Comparison of ENCODE assay signal across 1 cellular context in the genomic region with DNA sequence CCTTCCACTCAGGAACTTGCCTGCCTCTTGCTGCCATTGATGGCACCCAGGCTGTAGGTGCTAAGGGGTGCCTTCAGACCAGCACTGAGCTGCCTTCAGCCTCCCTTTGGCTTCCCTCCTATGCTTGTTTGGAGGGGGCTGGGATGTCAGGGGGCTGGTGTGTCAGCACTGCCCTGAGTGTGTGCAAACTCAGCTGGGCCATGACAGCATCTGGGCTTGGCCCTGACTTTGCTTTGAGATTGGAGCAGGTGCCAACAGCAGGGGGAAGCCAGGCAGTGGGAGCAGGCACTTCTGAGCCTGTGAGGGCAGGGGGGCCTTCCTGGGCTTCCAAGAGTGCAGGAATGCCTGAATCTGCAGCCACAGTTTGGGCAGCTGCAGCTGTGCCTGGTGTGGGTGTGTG.
TF ChIP-seq lines count a peak whose summit lies in the region.

No MANE protein-coding gene starts in this region.

TF ChIP-seq in H1, 55 proteins besides CTCF, POLR2A, EP300 and RAD21 (continued from another document):
- TF ChIP-seq TAF7 (optimal IDR thresholded peaks at IDR 0.05; ENCODE audit: borderline replicate concordance, low read depth, low read length) = no peak
- TF ChIP-seq MAFK (IDR thresholded peaks at IDR 0.05; ENCODE audit: low read depth, low read length) = no peak
- no peak for TF ChIP-seq EGR1 (IDR thresholded peaks at IDR 0.05; ENCODE audit: borderline replicate concordance, low read depth, low read length)
- TF ChIP-seq POU5F1 (IDR thresholded peaks at IDR 0.05; ENCODE audit: low read depth, low read length) = no peak
- TF ChIP-seq CEBPB (IDR thresholded peaks at IDR 0.05; ENCODE audit: low read depth, low read length) = no peak
- TF ChIP-seq NRF1 (IDR thresholded peaks at IDR 0.05; ENCODE audit: low read depth, low read length) = no peak
- TF ChIP-seq BACH1 (IDR thresholded peaks at IDR 0.05; ENCODE audit: low read length) = no peak
- no peak for TF ChIP-seq CBX8 (IDR thresholded peaks at IDR 0.05; ENCODE audit: borderline replicate concordance, low read depth, low read length)
- TF ChIP-seq CHD1 (IDR thresholded peaks at IDR 0.05; ENCODE audit: low read depth, low read length) = no peak
- TF ChIP-seq, protein P1, sequence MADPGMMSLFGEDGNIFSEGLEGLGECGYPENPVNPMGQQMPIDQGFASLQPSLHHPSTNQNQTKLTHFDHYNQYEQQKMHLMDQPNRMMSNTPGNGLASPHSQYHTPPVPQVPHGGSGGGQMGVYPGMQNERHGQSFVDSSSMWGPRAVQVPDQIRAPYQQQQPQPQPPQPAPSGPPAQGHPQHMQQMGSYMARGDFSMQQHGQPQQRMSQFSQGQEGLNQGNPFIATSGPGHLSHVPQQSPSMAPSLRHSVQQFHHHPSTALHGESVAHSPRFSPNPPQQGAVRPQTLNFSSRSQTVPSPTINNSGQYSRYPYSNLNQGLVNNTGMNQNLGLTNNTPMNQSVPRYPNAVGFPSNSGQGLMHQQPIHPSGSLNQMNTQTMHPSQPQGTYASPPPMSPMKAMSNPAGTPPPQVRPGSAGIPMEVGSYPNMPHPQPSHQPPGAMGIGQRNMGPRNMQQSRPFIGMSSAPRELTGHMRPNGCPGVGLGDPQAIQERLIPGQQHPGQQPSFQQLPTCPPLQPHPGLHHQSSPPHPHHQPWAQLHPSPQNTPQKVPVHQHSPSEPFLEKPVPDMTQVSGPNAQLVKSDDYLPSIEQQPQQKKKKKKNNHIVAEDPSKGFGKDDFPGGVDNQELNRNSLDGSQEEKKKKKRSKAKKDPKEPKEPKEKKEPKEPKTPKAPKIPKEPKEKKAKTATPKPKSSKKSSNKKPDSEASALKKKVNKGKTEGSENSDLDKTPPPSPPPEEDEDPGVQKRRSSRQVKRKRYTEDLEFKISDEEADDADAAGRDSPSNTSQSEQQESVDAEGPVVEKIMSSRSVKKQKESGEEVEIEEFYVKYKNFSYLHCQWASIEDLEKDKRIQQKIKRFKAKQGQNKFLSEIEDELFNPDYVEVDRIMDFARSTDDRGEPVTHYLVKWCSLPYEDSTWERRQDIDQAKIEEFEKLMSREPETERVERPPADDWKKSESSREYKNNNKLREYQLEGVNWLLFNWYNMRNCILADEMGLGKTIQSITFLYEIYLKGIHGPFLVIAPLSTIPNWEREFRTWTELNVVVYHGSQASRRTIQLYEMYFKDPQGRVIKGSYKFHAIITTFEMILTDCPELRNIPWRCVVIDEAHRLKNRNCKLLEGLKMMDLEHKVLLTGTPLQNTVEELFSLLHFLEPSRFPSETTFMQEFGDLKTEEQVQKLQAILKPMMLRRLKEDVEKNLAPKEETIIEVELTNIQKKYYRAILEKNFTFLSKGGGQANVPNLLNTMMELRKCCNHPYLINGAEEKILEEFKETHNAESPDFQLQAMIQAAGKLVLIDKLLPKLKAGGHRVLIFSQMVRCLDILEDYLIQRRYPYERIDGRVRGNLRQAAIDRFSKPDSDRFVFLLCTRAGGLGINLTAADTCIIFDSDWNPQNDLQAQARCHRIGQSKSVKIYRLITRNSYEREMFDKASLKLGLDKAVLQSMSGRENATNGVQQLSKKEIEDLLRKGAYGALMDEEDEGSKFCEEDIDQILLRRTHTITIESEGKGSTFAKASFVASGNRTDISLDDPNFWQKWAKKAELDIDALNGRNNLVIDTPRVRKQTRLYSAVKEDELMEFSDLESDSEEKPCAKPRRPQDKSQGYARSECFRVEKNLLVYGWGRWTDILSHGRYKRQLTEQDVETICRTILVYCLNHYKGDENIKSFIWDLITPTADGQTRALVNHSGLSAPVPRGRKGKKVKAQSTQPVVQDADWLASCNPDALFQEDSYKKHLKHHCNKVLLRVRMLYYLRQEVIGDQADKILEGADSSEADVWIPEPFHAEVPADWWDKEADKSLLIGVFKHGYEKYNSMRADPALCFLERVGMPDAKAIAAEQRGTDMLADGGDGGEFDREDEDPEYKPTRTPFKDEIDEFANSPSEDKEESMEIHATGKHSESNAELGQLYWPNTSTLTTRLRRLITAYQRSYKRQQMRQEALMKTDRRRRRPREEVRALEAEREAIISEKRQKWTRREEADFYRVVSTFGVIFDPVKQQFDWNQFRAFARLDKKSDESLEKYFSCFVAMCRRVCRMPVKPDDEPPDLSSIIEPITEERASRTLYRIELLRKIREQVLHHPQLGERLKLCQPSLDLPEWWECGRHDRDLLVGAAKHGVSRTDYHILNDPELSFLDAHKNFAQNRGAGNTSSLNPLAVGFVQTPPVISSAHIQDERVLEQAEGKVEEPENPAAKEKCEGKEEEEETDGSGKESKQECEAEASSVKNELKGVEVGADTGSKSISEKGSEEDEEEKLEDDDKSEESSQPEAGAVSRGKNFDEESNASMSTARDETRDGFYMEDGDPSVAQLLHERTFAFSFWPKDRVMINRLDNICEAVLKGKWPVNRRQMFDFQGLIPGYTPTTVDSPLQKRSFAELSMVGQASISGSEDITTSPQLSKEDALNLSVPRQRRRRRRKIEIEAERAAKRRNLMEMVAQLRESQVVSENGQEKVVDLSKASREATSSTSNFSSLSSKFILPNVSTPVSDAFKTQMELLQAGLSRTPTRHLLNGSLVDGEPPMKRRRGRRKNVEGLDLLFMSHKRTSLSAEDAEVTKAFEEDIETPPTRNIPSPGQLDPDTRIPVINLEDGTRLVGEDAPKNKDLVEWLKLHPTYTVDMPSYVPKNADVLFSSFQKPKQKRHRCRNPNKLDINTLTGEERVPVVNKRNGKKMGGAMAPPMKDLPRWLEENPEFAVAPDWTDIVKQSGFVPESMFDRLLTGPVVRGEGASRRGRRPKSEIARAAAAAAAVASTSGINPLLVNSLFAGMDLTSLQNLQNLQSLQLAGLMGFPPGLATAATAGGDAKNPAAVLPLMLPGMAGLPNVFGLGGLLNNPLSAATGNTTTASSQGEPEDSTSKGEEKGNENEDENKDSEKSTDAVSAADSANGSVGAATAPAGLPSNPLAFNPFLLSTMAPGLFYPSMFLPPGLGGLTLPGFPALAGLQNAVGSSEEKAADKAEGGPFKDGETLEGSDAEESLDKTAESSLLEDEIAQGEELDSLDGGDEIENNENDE (IDR thresholded peaks at IDR 0.05; ENCODE audit: insufficient replicate concordance, low read length) = no peak
- TF ChIP-seq GABPA (IDR thresholded peaks at IDR 0.05; ENCODE audit: borderline replicate concordance, insufficient read depth, low read length) = no peak
- no peak for TF ChIP-seq CHD2 (IDR thresholded peaks at IDR 0.05; ENCODE audit: low read length)
- no peak for TF ChIP-seq RBBP5 (IDR thresholded peaks at IDR 0.05; ENCODE audit: borderline replicate concordance, low read depth, low read length)
